In genomic region chr7:10429516-10429915, GRCh38 we compare ENCODE assay signal across 23 cellular contexts.
DNase-seq lines count a peak whose midpoint lies in the region; ATAC-seq and TF ChIP-seq lines count a peak whose summit lies in the region.
"Had no signal": no experiment of that assay in that cellular context is flagged by ENCODE, and none has a peak within 500 bp of the region (broad histone marks: within the 10 kb centered on the region; RNA-seq: fewer than 3 reads in every experiment).

No MANE protein-coding gene starts in this region.

- no peaks in the 10 kb centered on the region for H3K36me3 Mint-ChIP-seq in nephron (ENCODE audit: low read depth)
- H3K36me3 Mint-ChIP-seq: mesothelial cell of epicardium had no signal

- no peak overlapping the region for H3K9ac ChIP-seq in MM.1S (ENCODE audit: low read length)

- H3K4me3 ChIP-seq in dorsolateral prefrontal cortex: peak overlapping the region in 1 of 59 donors; percentile 2
- no peak overlapping the region for H3K4me3 ChIP-seq in MM.1S (ENCODE audit: low read length)
- no peak overlapping the region for H3K4me3 ChIP-seq in HAP-1
- H3K4me3 ChIP-seq: left ventricle myocardium inferior, thyroid gland had no signal

- no peaks in the 10 kb centered on the region for H3K9me3 Mint-ChIP-seq in nephron
- H3K9me3 Mint-ChIP-seq: nephron progenitor cell had no signal

- H3K27me3 ChIP-seq in dorsolateral prefrontal cortex (no peaks in the 10 kb centered on the region), MM.1S (replicated peaks; ENCODE audit: insufficient read depth, low read length) (no peaks in the 10 kb centered on the region), HAP-1 (ENCODE audit: low read depth) (no peaks in the 10 kb centered on the region)
- H3K27me3 ChIP-seq: thyroid gland had no signal

- TF ChIP-seq CTCF in dorsolateral prefrontal cortex (IDR thresholded peaks at IDR 0.05 in 54 of 56, conservative IDR thresholded peaks at IDR 0.05 in 2 of 56; ENCODE audit: low read depth in 1 of 56, partially characterized antibody in 56 of 56): no peak
- TF ChIP-seq CTCF in nephron (IDR thresholded peaks at IDR 0.05; ENCODE audit: unreplicated experiment in 3 of 3): no peak
- TF ChIP-seq CTCF in MM.1S (IDR thresholded peaks at IDR 0.05; ENCODE audit: low read length): no peak

- H3K27ac Mint-ChIP-seq in nephron: peak overlapping the region; percentile 48 to 88 (median 79)
- H3K27ac Mint-ChIP-seq: dendritic cell treated with granulocyte-macrophage colony-stimulating factor and Interleukin-4, amounts not matched to agents 40 ng/mL and 50 ng/mL, for 4 days; mesothelial cell of epicardium; nephron progenitor cell had no signal

- no peaks in the 10 kb centered on the region for H4K20me1 ChIP-seq in MM.1S (ENCODE audit: insufficient read depth, low read length)

- H3K4me3 Mint-ChIP-seq in nephron: no peak overlapping the region
- H3K4me3 Mint-ChIP-seq: activated T-cell treated with anti-CD3 and anti-CD28 coated beads, Interleukin-2, amount 50 U/mL, for 4 hours; dendritic cell treated with granulocyte-macrophage colony-stimulating factor and Interleukin-4, amounts not matched to agents 40 ng/mL and 50 ng/mL, for 4 days; mesothelial cell of epicardium; nephron progenitor cell had no signal

- H3K36me3 ChIP-seq in MM.1S (replicated peaks; ENCODE audit: insufficient read depth, low read length): no peaks in the 10 kb centered on the region
- H3K36me3 ChIP-seq in HAP-1 (replicated peaks): no peaks in the 10 kb centered on the region
- H3K36me3 ChIP-seq: left ventricle myocardium inferior, thyroid gland had no signal

- H3K9me2 ChIP-seq in MM.1S (replicated peaks; ENCODE audit: insufficient read depth, low read length): no peaks in the 10 kb centered on the region

- H3K27ac ChIP-seq in dorsolateral prefrontal cortex (peak overlapping the region in 50 of 59 donors; percentile 2 to 87 (median 58)), MM.1S (ENCODE audit: low read length) (no peak overlapping the region)
- H3K27ac ChIP-seq: left ventricle myocardium inferior, thyroid gland had no signal

- H3K4me2 ChIP-seq in MM.1S (ENCODE audit: low read depth, low read length): no peak overlapping the region

- H3K27me3 Mint-ChIP-seq in nephron (ENCODE audit: low read depth): no peaks in the 10 kb centered on the region
- H3K27me3 Mint-ChIP-seq: dendritic cell treated with granulocyte-macrophage colony-stimulating factor and Interleukin-4, amounts not matched to agents 40 ng/mL and 50 ng/mL, for 4 days had no signal

- no peaks in the 10 kb centered on the region for H3K9me3 ChIP-seq in MM.1S (replicated peaks; ENCODE audit: insufficient read depth, low read length)
- H3K9me3 ChIP-seq in HAP-1: no peaks in the 10 kb centered on the region
- H3K9me3 ChIP-seq: left ventricle myocardium inferior, thyroid gland had no signal

- ATAC-seq in HG03520 (IDR thresholded peaks at IDR 0.05; ENCODE audit: unreplicated experiment): no peak
- ATAC-seq: activated T-cell treated with anti-CD3 and anti-CD28 coated beads, Interleukin-2, amount 50 U/mL, for 4 hours; HCT116 had no signal

- H3K4me1 ChIP-seq in MM.1S (ENCODE audit: low read length): no peaks in the 10 kb centered on the region
- no peaks in the 10 kb centered on the region for H3K4me1 ChIP-seq in HAP-1
- H3K4me1 ChIP-seq: left ventricle myocardium inferior, thyroid gland had no signal

- no peaks in the 10 kb centered on the region for H3K79me2 ChIP-seq in MM.1S (ENCODE audit: low read length)

- H3K4me1 Mint-ChIP-seq in nephron: peaks cover 18% of the 10 kb centered on the region
- H3K4me1 Mint-ChIP-seq: mesothelial cell of epicardium, nephron progenitor cell had no signal

- intact Hi-C loops in dorsolateral prefrontal cortex (cut with DNase I): no loop called here

- in situ Hi-C loops in HAP-1 (cut with MboI; ENCODE audit: low sequenced_read_pairs): no loop called here

- no peaks in the 10 kb centered on the region for H3F3A ChIP-seq in MM.1S (ENCODE audit: insufficient read depth, low read length)

- DNase-seq in NCI-H748 (lab: John Stamatoyannopoulos, UW; ENCODE audit: unreplicated experiment) (peak; percentile 58), NCI-H748 treated with DMSO at 0.1 percent for 48 hours (lab: John Stamatoyannopoulos, UW) (no peak), dorsolateral prefrontal cortex (peak in 1 of 10 donors; percentile 28), MM.1S (no peak), HAP-1 (ENCODE audit: low spot score in 2 of 2) (no peak), NCI-H345 treated with DMSO at 0.1 percent for 48 hours (lab: John Stamatoyannopoulos, UW; ENCODE audit: unreplicated experiment) (no peak)
- DNase-seq: activated CD4-positive, alpha-beta T cell treated with anti-CD3 and anti-CD28 coated beads for 1 hour; activated naive CD4-positive, alpha-beta T cell treated with Interleukin-2 at 50 U/mL for 16 hours; activated T-cell treated with anti-CD3 and anti-CD28 coated beads, Interleukin-2, amount 50 U/mL, for 4 hours; AML-193; amniotic stem cell; KG1; left ventricle myocardium inferior; NCI-H2029 treated with DMSO at 0.1 percent for 48 hours; nephron progenitor cell; stimulated activated CD4-positive, alpha-beta T cell treated with anti-CD3 and anti-CD28 coated beads, Interleukin-2, amount 100 ng/mL, for 48 hours; stimulated activated naive CD4-positive, alpha-beta T cell treated with Interleukin-2 at 50 U/mL for 16 hours had no signal

- no peak overlapping the region for H2AFZ ChIP-seq in MM.1S (ENCODE audit: low read length)
